19 cellular contexts compared by ENCODE assay signal in genomic region chr1:94119306-94119705, GRCh38. TPM values are rescaled to one million over a fixed set of nuclear protein-coding genes. Genes with fewer than 3 reads are reported as not detected.
A peak's percentile ranks its signal among the peaks of the same experiment; 100 is the strongest.
DNase-seq lines count a peak whose midpoint lies in the region; ATAC-seq and TF ChIP-seq lines count a peak whose summit lies in the region.
"Had no signal": no experiment of that assay in that cellular context is flagged by ENCODE, and none has a peak within 500 bp of the region (broad histone marks: within the 10 kb centered on the region; RNA-seq: fewer than 3 reads in every experiment).

No MANE protein-coding gene starts in this region.

- H3K27ac Mint-ChIP-seq in brain, result peak overlapping the region in 3 of 5 experiments; percentile 70 to 97 (median 77)
- H3K27ac Mint-ChIP-seq in neural progenitor cell, result peak overlapping the region; percentile 52

- H4K20me1 ChIP-seq in neural progenitor cell (ENCODE audit: low read depth), result no peaks in the 10 kb centered on the region

- peaks cover 14% of the 10 kb centered on the region for H3F3A ChIP-seq in neural progenitor cell (ENCODE audit: low read depth)

- H3K79me2 ChIP-seq in neural progenitor cell (ENCODE audit: low read depth), result no peaks in the 10 kb centered on the region

- no peak for TF ChIP-seq POLR2A in spleen (IDR thresholded peaks at IDR 0.05)

- H3K27me3 Mint-ChIP-seq in brain (no peaks in the 10 kb centered on the region), neural progenitor cell (ENCODE audit: insufficient read depth, low read depth) (peaks cover 16% of the 10 kb centered on the region)

- H3K36me3 Mint-ChIP-seq in brain (no peaks in the 10 kb centered on the region), neural progenitor cell (no peaks in the 10 kb centered on the region)

- no peak for ATAC-seq in GM19328 (IDR thresholded peaks at IDR 0.05; ENCODE audit: unreplicated experiment)
- ATAC-seq: SK-N-SH treated with all-trans-retinoic acid at 6 μM for 48 hours had no signal

- no peak for TF ChIP-seq CTCF in brain (conservative IDR thresholded peaks at IDR 0.05)
- TF ChIP-seq CTCF in neural progenitor cell (IDR thresholded peaks at IDR 0.05), result peak; percentile 6
- TF ChIP-seq CTCF in spleen (IDR thresholded peaks at IDR 0.05 in 8 of 11, conservative IDR thresholded peaks at IDR 0.05 in 3 of 11), result no peak

- intact Hi-C loops in spleen (cut with DNase I; ENCODE audit: low total_unique reads), result no loop called here

- H3K4me3 Mint-ChIP-seq in brain, result peak overlapping the region in 3 of 5 experiments; percentile 5 to 33 (median 26)
- H3K4me3 Mint-ChIP-seq in neural progenitor cell, result peak overlapping the region; percentile 35

- H3K27ac ChIP-seq in HUES48 (ENCODE audit: low read depth, low read length) (peak overlapping the region; percentile 18), neural progenitor cell (no peak overlapping the region), spleen (no peak overlapping the region)

- H2AFZ ChIP-seq in neural progenitor cell (replicated peaks), result no peak overlapping the region

- H3K27me3 ChIP-seq in HUES48 (ENCODE audit: control insufficient read depth, insufficient read depth, low read length) (peaks cover 19% of the 10 kb centered on the region), neural progenitor cell (peaks cover 9% of the 10 kb centered on the region), spleen (replicated peaks in 1 of 7) (peaks cover 0 to 14% (median 0%) of the 10 kb centered on the region in 7 donors)

- peak overlapping the region; percentile 54 for H3K4me2 ChIP-seq in neural progenitor cell

- H3K4me3 ChIP-seq in HUES48 (ENCODE audit: low read depth, low read length), result no peak overlapping the region
- H3K4me3 ChIP-seq in neural progenitor cell, result no peak overlapping the region
- H3K4me3 ChIP-seq in spleen, result no peak overlapping the region

- DNase-seq in neural progenitor cell (ENCODE audit: low spot score) (no peak), spleen (peak; percentile 47), NOMO-1 treated with DMSO at 0.1 percent for 48 hours (lab: John Stamatoyannopoulos, UW; ENCODE audit: unreplicated experiment) (no peak), HPDE6-E6E7 (ENCODE audit: extremely low spot score) (no peak)
- DNase-seq: AML-193, GF-D8, GOT3, KG1, NCI-H1694 treated with DMSO at 0.1 percent for 48 hours, NCI-H2107, NCI-H510A, NCI-H774, OCI-M1, RPMI8226, SHP77 treated with DMSO at 0.1 percent for 48 hours had no signal

- H3K9me3 Mint-ChIP-seq in brain, result peaks cover 0 to 7% (median 0%) of the 10 kb centered on the region in 5 experiments
- peaks cover 9% of the 10 kb centered on the region for H3K9me3 Mint-ChIP-seq in neural progenitor cell

- no peaks in the 10 kb centered on the region for H3K36me3 ChIP-seq in HUES48 (ENCODE audit: control insufficient read depth, insufficient read depth, low read length)
- H3K36me3 ChIP-seq in neural progenitor cell, result no peaks in the 10 kb centered on the region
- H3K36me3 ChIP-seq in spleen, result no peaks in the 10 kb centered on the region

- H3K9me3 ChIP-seq in HUES48 (ENCODE audit: control insufficient read depth, insufficient read depth, low read length), result no peaks in the 10 kb centered on the region
- H3K9me3 ChIP-seq in neural progenitor cell (ENCODE audit: low read depth), result no peaks in the 10 kb centered on the region
- H3K9me3 ChIP-seq in spleen, result no peaks in the 10 kb centered on the region

- H3K4me1 ChIP-seq in HUES48 (ENCODE audit: control insufficient read depth, insufficient read depth, low read length), result peaks cover 31% of the 10 kb centered on the region
- H3K4me1 ChIP-seq in neural progenitor cell, result peaks cover 47% of the 10 kb centered on the region
- no peaks in the 10 kb centered on the region for H3K4me1 ChIP-seq in spleen

- WGBS in spleen, 5 donors, result 71 to 94% (median 85%) methylated on average over 6 of the region's 6 CpGs

- H3K4me1 Mint-ChIP-seq in brain (peaks cover 58% of the 10 kb centered on the region), neural progenitor cell (peaks cover 69% of the 10 kb centered on the region)

- H3K9ac ChIP-seq in HUES48 (ENCODE audit: low read depth, low read length) (no peak overlapping the region), neural progenitor cell (no peak overlapping the region)

RNA-seq across cellular contexts. Expression of gene ABCA4, which starts 1.6 kb away (rescaled TPM):
- polyA plus RNA-seq in brain (ENCODE audit: insufficient read depth, low read depth, low replicate concordance), result 0.19 TPM
- total RNA-seq in neural progenitor cell (ENCODE audit: low replicate concordance), result 0.87 and 1.2 TPM in 2 replicates
- total RNA-seq in spleen, result under 1 TPM; 0.17 to 0.64 (median 0.26) TPM
- polyA plus RNA-seq in spleen, result under 1 TPM; 0.04 to 0.10 (median 0.05) TPM
